Comparison of ENCODE assay signal across 21 cellular contexts in genomic region chr16:3597226-3597625, GRCh38. TPM values are rescaled to one million over a fixed set of nuclear protein-coding genes. Genes with fewer than 3 reads are reported as not detected.
DNase-seq lines count a peak whose midpoint lies in the region; TF ChIP-seq lines count a peak whose summit lies in the region.
"Had no signal": no experiment of that assay in that cellular context is flagged by ENCODE, and none has a peak within 500 bp of the region (broad histone marks: within the 10 kb centered on the region; RNA-seq: fewer than 3 reads in every experiment).

No MANE protein-coding gene starts in this region.

- H3K36me3 ChIP-seq in neuronal stem cell (replicated peaks in 1 of 2; ENCODE audit: control insufficient read depth in 2 of 2, insufficient read depth in 2 of 2, low read length in 2 of 2) (peaks cover 46 to 67% of the 10 kb centered on the region in 2 donors), SK-N-SH (replicated peaks in 1 of 2; ENCODE audit: control insufficient read depth in 1 of 2, insufficient read depth in 2 of 2, low read length in 1 of 2) (peaks cover 18 to 22% of the 10 kb centered on the region in 2 experiments)

- H3K18ac ChIP-seq in neuronal stem cell (ENCODE audit: low read length) = no peak overlapping the region

- H3K4me1 Mint-ChIP-seq in dendritic cell treated with granulocyte-macrophage colony-stimulating factor and Interleukin-4, amounts not matched to agents 40 ng/mL and 50 ng/mL, for 4 days (ENCODE audit: low read depth) = peaks cover 31% of the 10 kb centered on the region
- peaks cover 3% of the 10 kb centered on the region for H3K4me1 Mint-ChIP-seq in CD14-positive monocyte

- TF ChIP-seq CTCF in CD14-positive monocyte (IDR thresholded peaks at IDR 0.05) (no peak), SK-N-SH (IDR thresholded peaks at IDR 0.05) (no peak)

- peaks cover 78% of the 10 kb centered on the region for H3K36me3 Mint-ChIP-seq in dendritic cell treated with granulocyte-macrophage colony-stimulating factor and Interleukin-4, amounts not matched to agents 40 ng/mL and 50 ng/mL, for 4 days (ENCODE audit: low read depth)
- H3K36me3 Mint-ChIP-seq in CD14-positive monocyte = peaks cover 68 to 89% of the 10 kb centered on the region in 2 donors

- WGBS in neuronal stem cell (ENCODE audit: extremely low coverage in 2 of 2, insufficient read length in 2 of 2, insufficient replicate concordance in 1 of 2), 2 donors = no CpG with 5 or more reads among the region's 10 CpGs
- 97% methylated on average over 10 of the region's 10 CpGs for WGBS in SK-N-SH (ENCODE audit: low lambda C conversion rate)

- CTCF ChIA-PET in SK-N-SH (lab: Yijun Ruan, JAX) = no interaction called here

- no peak overlapping the region for H2AFZ ChIP-seq in neuronal stem cell (ENCODE audit: low read length)
- no peak overlapping the region for H2AFZ ChIP-seq in SK-N-SH (ENCODE audit: low read depth)

- H4K91ac ChIP-seq in neuronal stem cell (ENCODE audit: low read depth, low read length, poor library complexity) = no peak overlapping the region

- no peaks in the 10 kb centered on the region for H3F3A ChIP-seq in SK-N-SH (replicated peaks; ENCODE audit: insufficient read depth)

- H3K27me3 ChIP-seq in neuronal stem cell (ENCODE audit: control insufficient read depth in 3 of 3, insufficient read depth in 3 of 3, low read depth in 1 of 3, low read length in 3 of 3) (no peaks in the 10 kb centered on the region), SK-N-SH (ENCODE audit: insufficient read depth) (no peaks in the 10 kb centered on the region)

- no peak for TF ChIP-seq EP300 in SK-N-SH (IDR thresholded peaks at IDR 0.05; ENCODE audit: borderline replicate concordance in 1 of 2, low read depth in 1 of 2, low read length in 1 of 2)

- DNase-seq in D341Med (ENCODE audit: low spot score) = peak; percentile 19
- no peak for DNase-seq in neuronal stem cell (ENCODE audit: low spot score)
- DNase-seq in CD14-positive monocyte (ENCODE audit: low spot score) = no peak
- DNase-seq in medulla oblongata (ENCODE audit: extremely low spot score) = no peak
- no peak for DNase-seq in T1000 (lab: John Stamatoyannopoulos, UW)
- no peak for DNase-seq in SK-N-SH
- DNase-seq: Calu3; CD4-positive, alpha-beta T cell; DMS153; DMS79 treated with DMSO at 0.1 percent for 48 hours; EL; GOT3; HCEC 1CT; HFFc6; IMR-90; KBM-7 had no signal

- H4K8ac ChIP-seq in neuronal stem cell (ENCODE audit: low read depth, low read length) = no peak overlapping the region

- intact Hi-C loops in dendritic cell treated with granulocyte-macrophage colony-stimulating factor and Interleukin-4, amounts not matched to agents 40 ng/mL and 50 ng/mL, for 4 days (cut with micrococcal nuclease) = no loop called here
- intact Hi-C loops in CD14-positive monocyte (cut with micrococcal nuclease) = no loop called here

- H3K4ac ChIP-seq in neuronal stem cell (ENCODE audit: low read length) = no peak overlapping the region

- TF ChIP-seq RAD21 in SK-N-SH (IDR thresholded peaks at IDR 0.05; ENCODE audit: low read length) = no peak

- no peak overlapping the region for H2BK15ac ChIP-seq in neuronal stem cell (ENCODE audit: low read length)

- H3K27ac ChIP-seq in neuronal stem cell (replicated peaks; ENCODE audit: low read length) (no peak overlapping the region), SK-N-SH (ENCODE audit: low read depth in 2 of 2, low read length in 1 of 2) (no peak overlapping the region)
- H3K27ac ChIP-seq: A549, HL-60 had no signal

- no peak overlapping the region for H3K4me3 Mint-ChIP-seq in dendritic cell treated with granulocyte-macrophage colony-stimulating factor and Interleukin-4, amounts not matched to agents 40 ng/mL and 50 ng/mL, for 4 days
- no peak overlapping the region for H3K4me3 Mint-ChIP-seq in CD14-positive monocyte
- H3K4me3 Mint-ChIP-seq: CD4-positive, alpha-beta T cell; HFFc6 had no signal

- no peaks in the 10 kb centered on the region for H3K9me3 Mint-ChIP-seq in dendritic cell treated with granulocyte-macrophage colony-stimulating factor and Interleukin-4, amounts not matched to agents 40 ng/mL and 50 ng/mL, for 4 days
- H3K9me3 Mint-ChIP-seq in CD14-positive monocyte = peaks cover 0 to 19% (median 6%) of the 10 kb centered on the region in 7 donors
- H3K9me3 Mint-ChIP-seq: CD4-positive, alpha-beta T cell; HFFc6 had no signal

- H3K9ac ChIP-seq in neuronal stem cell (ENCODE audit: low read depth, low read length, poor library complexity) (no peak overlapping the region), SK-N-SH (no peak overlapping the region)

- POLR2A ChIA-PET in SK-N-SH (lab: Yijun Ruan, JAX) = no interaction called here

- peaks cover 26% of the 10 kb centered on the region for H3K27me3 Mint-ChIP-seq in dendritic cell treated with granulocyte-macrophage colony-stimulating factor and Interleukin-4, amounts not matched to agents 40 ng/mL and 50 ng/mL, for 4 days
- H3K27me3 Mint-ChIP-seq in CD14-positive monocyte (ENCODE audit: low read depth in 3 of 3) = peaks cover 10 to 22% (median 21%) of the 10 kb centered on the region in 3 donors
- H3K27me3 Mint-ChIP-seq: CD4-positive, alpha-beta T cell had no signal

- H2BK120ac ChIP-seq in neuronal stem cell (ENCODE audit: low read depth, low read length) = no peak overlapping the region

- H3K23ac ChIP-seq in neuronal stem cell (ENCODE audit: low read depth, low read length, poor library complexity) = no peak overlapping the region

- H4K20me1 ChIP-seq in SK-N-SH (ENCODE audit: insufficient read depth) = no peaks in the 10 kb centered on the region

- H3K4me3 ChIP-seq in neuronal stem cell (ENCODE audit: low read length in 2 of 2) = no peak overlapping the region
- H3K4me3 ChIP-seq in SK-N-SH (ENCODE audit: low read depth in 2 of 2, low read length in 1 of 2) = no peak overlapping the region
- H3K4me3 ChIP-seq: A549 had no signal

- peak overlapping the region; percentile 88 for H2BK12ac ChIP-seq in neuronal stem cell (ENCODE audit: low read length)

- no peak overlapping the region for H3K14ac ChIP-seq in neuronal stem cell (ENCODE audit: low read length)

- no peak overlapping the region for H2AK5ac ChIP-seq in neuronal stem cell (ENCODE audit: low read depth, low read length)

- no peaks in the 10 kb centered on the region for H3K79me2 ChIP-seq in SK-N-SH (ENCODE audit: insufficient read depth)

- H3K9me2 ChIP-seq in SK-N-SH = no peaks in the 10 kb centered on the region

- no peaks in the 10 kb centered on the region for H3K79me1 ChIP-seq in neuronal stem cell (ENCODE audit: low read depth, low read length)

- H3K9me3 ChIP-seq in neuronal stem cell (replicated peaks in 1 of 2; ENCODE audit: control insufficient read depth in 2 of 2, insufficient read depth in 1 of 2, low read depth in 1 of 2, low read length in 2 of 2) (peaks cover 21 to 29% of the 10 kb centered on the region in 2 donors), SK-N-SH (no peaks in the 10 kb centered on the region)

- H3K4me2 ChIP-seq in neuronal stem cell (ENCODE audit: insufficient read depth, low read length, poor library complexity, severe bottlenecking) = no peak overlapping the region
- H3K4me2 ChIP-seq in SK-N-SH = no peak overlapping the region
- H3K4me2 ChIP-seq: A549 had no signal

- H3K27ac Mint-ChIP-seq in dendritic cell treated with granulocyte-macrophage colony-stimulating factor and Interleukin-4, amounts not matched to agents 40 ng/mL and 50 ng/mL, for 4 days = peak overlapping the region; percentile 75
- no peak overlapping the region for H3K27ac Mint-ChIP-seq in CD14-positive monocyte
- H3K27ac Mint-ChIP-seq: CD4-positive, alpha-beta T cell; HFFc6 had no signal

- H3K4me1 ChIP-seq in neuronal stem cell (ENCODE audit: control insufficient read depth in 2 of 2, insufficient read depth in 1 of 2, low read depth in 1 of 2, low read length in 2 of 2) = no peaks in the 10 kb centered on the region
- H3K4me1 ChIP-seq in SK-N-SH (ENCODE audit: control insufficient read depth in 1 of 2, insufficient read depth in 2 of 2, low read depth in 1 of 2, low read length in 1 of 2) = no peaks in the 10 kb centered on the region
- H3K4me1 ChIP-seq: A549 had no signal

- H2BK5ac ChIP-seq in neuronal stem cell (ENCODE audit: low read length) = peak overlapping the region; percentile 29

TF ChIP-seq in SK-N-SH, 30 proteins besides CTCF, POLR2A, EP300 and RAD21 (continues in another document):
- TF ChIP-seq PBX3 (IDR thresholded peaks at IDR 0.05) (no peak), TEAD4 (IDR thresholded peaks at IDR 0.05; ENCODE audit: borderline replicate concordance, insufficient read depth) (no peak), SIN3A (IDR thresholded peaks at IDR 0.05; ENCODE audit: borderline replicate concordance, low read depth, low read length) (no peak), MEF2A (IDR thresholded peaks at IDR 0.05; ENCODE audit: borderline replicate concordance, low read depth) (no peak), GABPA (IDR thresholded peaks at IDR 0.05; ENCODE audit: low read depth) (no peak), FOXM1 (IDR thresholded peaks at IDR 0.05; ENCODE audit: low read depth) (no peak), GATA2 (CRISPR knock-in tag; IDR thresholded peaks at IDR 0.05) (no peak), JUND (IDR thresholded peaks at IDR 0.05) (no peak)

RNA-seq across cellular contexts. Expression of gene SLX4, which starts 14.2 kb away (rescaled TPM):
- 5.9 TPM for polyA plus RNA-seq in neuronal stem cell (2013, experiment 1 of 2)
- polyA plus RNA-seq in neuronal stem cell (2013, experiment 2 of 2) = 5.9 TPM
- polyA plus RNA-seq in CD14-positive monocyte (under 1 TPM; 0.12 to 0.71 TPM), SK-N-SH (2012; rRNA removed) (1.9 and 2.1 TPM in 2 replicates)
- 0.72 and 0.84 TPM in 2 replicates for polyA plus RNA-seq in SK-N-SH (2012; cell fraction: cytosol; rRNA removed)
- 8.1 and 10.3 TPM in 2 replicates for polyA plus RNA-seq in SK-N-SH (2012; cell fraction: nucleus; rRNA removed)

RNA-seq across cellular contexts. Expression of gene NLRC3, which starts 20.0 kb away (rescaled TPM):
- polyA plus RNA-seq in neuronal stem cell (2013, experiment 1 of 2) = 0.10 TPM
- 0.06 TPM for polyA plus RNA-seq in neuronal stem cell (2013, experiment 2 of 2)
- polyA plus RNA-seq in CD14-positive monocyte (under 1 TPM; 0.03 to 0.06 TPM), SK-N-SH (2012; rRNA removed) (not detected in 2 replicates)
- under 0.01 TPM in 1 of 2 replicates, not detected in the other for polyA plus RNA-seq in SK-N-SH (2012; cell fraction: cytosol; rRNA removed)
- 0.02 TPM in 1 of 2 replicates, not detected in the other for polyA plus RNA-seq in SK-N-SH (2012; cell fraction: nucleus; rRNA removed)
- polyA plus RNA-seq: AG04450, BJ, IMR-90 had no signal

RNA-seq across cellular contexts. Expression of gene DNASE1, which starts 57.3 kb away (rescaled TPM):
- 13.3 TPM for polyA plus RNA-seq in neuronal stem cell (2013, experiment 1 of 2)
- 13.3 TPM for polyA plus RNA-seq in neuronal stem cell (2013, experiment 2 of 2)
- polyA plus RNA-seq in CD14-positive monocyte (1 to 10 TPM in 1 of 2 donors, not detected in 1; 1.5 TPM), SK-N-SH (2012; rRNA removed) (19.8 and 27.2 TPM in 2 replicates)
- 6.1 and 11.9 TPM in 2 replicates for polyA plus RNA-seq in SK-N-SH (2012; cell fraction: cytosol; rRNA removed)
- 77.3 and 82.8 TPM in 2 replicates for polyA plus RNA-seq in SK-N-SH (2012; cell fraction: nucleus; rRNA removed)
